20 cellular contexts compared by ENCODE assay signal in the genomic region with DNA sequence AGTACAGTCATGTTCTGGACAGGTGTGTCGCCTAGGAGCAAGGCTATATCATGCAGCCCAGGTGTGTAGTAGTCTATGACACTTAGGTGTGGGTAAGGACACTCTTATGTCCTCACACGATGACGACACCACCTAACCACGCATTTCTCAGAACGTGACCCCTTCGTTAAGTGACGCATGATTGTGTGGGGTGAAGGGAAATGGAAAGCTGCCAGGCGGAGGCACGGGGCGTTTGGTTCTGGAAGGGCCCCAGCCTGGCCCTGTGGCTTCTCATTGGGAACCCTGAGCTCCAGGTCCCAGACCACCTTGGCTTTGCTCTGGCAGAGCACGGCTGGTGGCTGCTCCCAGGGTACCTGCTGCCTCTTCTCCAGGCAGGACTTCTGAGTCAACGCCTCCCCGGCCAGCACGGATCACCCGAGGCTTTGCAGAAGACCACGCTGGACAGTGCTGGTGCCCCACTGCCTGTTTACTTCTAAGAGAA. TPM values are rescaled to one million over a fixed set of nuclear protein-coding genes. Genes with fewer than 3 reads are reported as not detected.
"Had no signal": no experiment of that assay in that cellular context is flagged by ENCODE, and none has a peak within 500 bp of the region (broad histone marks: within the 10 kb centered on the region; RNA-seq: fewer than 3 reads in every experiment).

No MANE protein-coding gene starts in this region.

- H3K27ac ChIP-seq: hepatocyte, prostate gland, right atrium auricular region had no signal

- DNase-seq: activated CD4-positive, CD25-positive, alpha-beta regulatory T cell treated with anti-CD3 and anti-CD28 coated beads, Interleukin-2, amount 50 U/mL, for 72 hours; activated CD8-positive, alpha-beta memory T cell treated with anti-CD3 and anti-CD28 coated beads for 24 hours; activated CD8-positive, alpha-beta memory T cell treated with anti-CD3 and anti-CD28 coated beads, Interleukin-2, amount 50 U/mL, for 48 hours; activated effector memory CD4-positive, alpha-beta T cell treated with Interleukin-2 at 50 U/mL for 16 hours; activated naive CD4-positive, alpha-beta T cell treated with anti-CD3 and anti-CD28 coated beads, Interleukin-2, amount 10 ng/mL, durations not matched to agents 7 days and 5 days; activated naive CD8-positive, alpha-beta T cell treated with anti-CD3 and anti-CD28 coated beads, Interleukin-2, amount 50 U/mL, for 24 hours; activated T-cell treated with anti-CD3 and anti-CD28 coated beads, Interleukin-2, amount 50 U/mL, for 48 hours; anterior cingulate cortex; cerebellar nuclear complex; cortex of kidney; nephron progenitor cell; occipital lobe; small intestine; stimulated activated CD4-positive, alpha-beta T cell treated with anti-CD3 and anti-CD28 coated beads, Interleukin-4, amount 100 ng/mL, for 1 hour; T1000 had no signal

- H3K4me3 ChIP-seq: hepatocyte, prostate gland, right atrium auricular region had no signal

- ATAC-seq: activated naive CD8-positive, alpha-beta T cell treated with anti-CD3 and anti-CD28 coated beads, Interleukin-2, amount 50 U/mL, for 24 hours had no signal

- H3K27me3 ChIP-seq: hepatocyte, right atrium auricular region had no signal

- H3K9me3 ChIP-seq: prostate gland, right atrium auricular region had no signal

- H2AFZ ChIP-seq: hepatocyte had no signal

- H3K36me3 ChIP-seq: prostate gland, right atrium auricular region had no signal

- H3K79me2 ChIP-seq: hepatocyte had no signal

- H3K4me2 ChIP-seq: hepatocyte had no signal

- H3K4me1 ChIP-seq: prostate gland, right atrium auricular region had no signal

- FAIRE-seq: small intestine, urothelium cell line had no signal

RNA-seq across cellular contexts. Expression of gene FBLN2, which starts 39.3 kb away (rescaled TPM):
- total RNA-seq: T-helper 1 cell treated with Interleukin-12 subunit alpha and Interleukin-12 subunit beta and Interleukin-4 antibody, amounts not matched to agents 30 ng/mL and 1 ng/mL, for 36 hours had no signal
